In the genomic region with DNA sequence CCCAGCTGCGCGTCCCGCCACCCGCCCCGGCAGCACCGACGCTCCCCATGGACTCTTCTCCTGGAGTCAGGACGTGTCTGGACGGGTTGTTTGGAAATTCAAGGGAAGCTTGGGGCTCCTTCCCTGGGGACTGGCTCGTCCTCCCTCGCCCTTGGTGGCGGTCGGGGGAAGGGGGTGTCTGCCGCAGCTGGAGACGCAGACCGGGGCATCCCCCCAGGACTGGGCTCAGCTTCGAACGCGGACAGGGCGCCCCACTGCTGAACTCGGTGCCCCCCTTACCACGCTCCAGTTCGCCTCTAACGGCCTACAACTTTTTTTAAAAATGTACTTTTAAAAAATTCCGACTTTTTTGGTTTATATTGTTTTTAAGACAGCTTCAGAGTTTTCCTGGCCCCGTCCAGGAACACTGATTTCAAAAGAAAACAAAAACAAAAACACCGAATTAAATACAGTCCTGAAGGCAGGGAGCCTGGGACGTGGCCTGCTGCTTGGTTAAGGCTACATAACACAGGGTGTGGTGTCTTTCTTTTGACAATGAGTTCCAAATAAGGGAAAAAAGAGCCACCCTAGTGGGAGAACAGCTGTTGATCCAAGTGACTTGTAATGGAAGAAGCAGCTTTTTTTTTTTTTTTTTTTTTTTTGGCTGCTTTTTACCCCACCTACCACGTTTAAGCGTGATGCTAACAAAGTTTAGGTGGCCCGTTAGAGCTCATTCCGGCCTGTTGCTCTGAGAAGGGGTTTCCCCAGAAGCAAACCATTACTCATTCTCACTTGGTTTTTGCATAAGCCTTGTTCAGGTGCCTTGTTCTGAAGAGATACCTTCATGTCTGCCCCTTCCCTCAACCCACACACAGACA, we compare ENCODE assay signal across 7 cellular contexts. TPM values are rescaled to one million over a fixed set of nuclear protein-coding genes. Genes with fewer than 3 reads are reported as not detected.
DNase-seq lines count a peak whose midpoint lies in the region; ATAC-seq and TF ChIP-seq lines count a peak whose summit lies in the region.

No MANE protein-coding gene starts in this region.

- peak overlapping the region; percentile 82 to 89 for H3K4me3 ChIP-seq in stomach smooth muscle (ENCODE audit: low read length in 2 of 2)

- no peaks in the 10 kb centered on the region for H3K9me3 ChIP-seq in stomach smooth muscle (ENCODE audit: control insufficient read depth in 2 of 2, low read length in 2 of 2)

- no peaks in the 10 kb centered on the region for H3K27me3 ChIP-seq in stomach smooth muscle (ENCODE audit: control insufficient read depth in 1 of 2, insufficient read depth in 2 of 2, low read length in 2 of 2)

- H3K4me3 Mint-ChIP-seq in activated CD8-positive, alpha-beta T cell treated with anti-CD3 and anti-CD28 coated beads, Interleukin-2, amount 10 ng/mL, durations not matched to agents 7 days and 5 days = no peak overlapping the region
- H3K4me3 Mint-ChIP-seq in endothelial cell (ENCODE audit: unreplicated experiment) = peak overlapping the region; percentile 85

- no peaks in the 10 kb centered on the region for H3K27me3 Mint-ChIP-seq in activated CD8-positive, alpha-beta T cell treated with anti-CD3 and anti-CD28 coated beads, Interleukin-2, amount 10 ng/mL, durations not matched to agents 7 days and 5 days (ENCODE audit: low read depth)
- peaks cover 4% of the 10 kb centered on the region for H3K27me3 Mint-ChIP-seq in endothelial cell (ENCODE audit: unreplicated experiment)

- H3K4me1 Mint-ChIP-seq in activated CD8-positive, alpha-beta T cell treated with anti-CD3 and anti-CD28 coated beads, Interleukin-2, amount 10 ng/mL, durations not matched to agents 7 days and 5 days (ENCODE audit: low read depth) = peaks cover 22% of the 10 kb centered on the region
- H3K4me1 Mint-ChIP-seq in endothelial cell (ENCODE audit: unreplicated experiment) = peaks cover 8% of the 10 kb centered on the region

- H3K36me3 ChIP-seq in stomach smooth muscle (ENCODE audit: control insufficient read depth in 2 of 2, insufficient read depth in 2 of 2, low read length in 2 of 2) = no peaks in the 10 kb centered on the region

- no peak overlapping the region for H3K27ac Mint-ChIP-seq in activated CD8-positive, alpha-beta T cell treated with anti-CD3 and anti-CD28 coated beads, Interleukin-2, amount 10 ng/mL, durations not matched to agents 7 days and 5 days
- peak overlapping the region; percentile 49 for H3K27ac Mint-ChIP-seq in endothelial cell (ENCODE audit: unreplicated experiment)

- H3K4me1 ChIP-seq in stomach smooth muscle (ENCODE audit: control insufficient read depth, insufficient read depth, low read length) = peaks cover 7% of the 10 kb centered on the region

- POLR2A ChIA-PET in activated CD8-positive, alpha-beta T cell treated with anti-CD3 and anti-CD28 coated beads, Interleukin-2, amount 10 ng/mL, durations not matched to agents 7 days and 5 days (lab: Charles Lee) = interaction anchor here (0.6 to 3.9 kb wide), 30 partner anchors 8 to 477 kb away, joined by 3 to 64 read pairs (median 6); partner anchors contain the start of genes DR1, GFI1, MTF2 and RPL5

- ATAC-seq in GM18511 (IDR thresholded peaks at IDR 0.05; ENCODE audit: unreplicated experiment) (peak; percentile 68), HG02610 (IDR thresholded peaks at IDR 0.05; ENCODE audit: unreplicated experiment) (peak; percentile 76)
- peak; percentile 59 for ATAC-seq in activated CD8-positive, alpha-beta T cell treated with anti-CD3 and anti-CD28 coated beads, Interleukin-2, amount 10 ng/mL, durations not matched to agents 7 days and 5 days

- no peak for TF ChIP-seq CTCF in endothelial cell (IDR thresholded peaks at IDR 0.05; ENCODE audit: unreplicated experiment)

- peak; percentile 43 for DNase-seq in NCI-H1694 treated with DMSO at 0.1 percent for 48 hours (lab: John Stamatoyannopoulos, UW)
- DNase-seq in activated CD8-positive, alpha-beta T cell treated with anti-CD3 and anti-CD28 coated beads, Interleukin-2, amount 10 ng/mL, durations not matched to agents 7 days and 5 days = peak; percentile 84
- peak; percentile 8 for DNase-seq in endothelial cell (ENCODE audit: low spot score)
- DNase-seq in myocyte (ENCODE audit: low read depth) = peak; percentile 90

- CTCF ChIA-PET in activated CD8-positive, alpha-beta T cell treated with anti-CD3 and anti-CD28 coated beads, Interleukin-2, amount 10 ng/mL, durations not matched to agents 7 days and 5 days (lab: Charles Lee) = interaction anchor here (0.7 to 21.8 kb wide), 19 partner anchors 11 to 130 kb away, joined by 3 to 623 read pairs (median 8); partner anchors contain the start of gene RPL5

- peaks cover 10% of the 10 kb centered on the region for H3K36me3 Mint-ChIP-seq in activated CD8-positive, alpha-beta T cell treated with anti-CD3 and anti-CD28 coated beads, Interleukin-2, amount 10 ng/mL, durations not matched to agents 7 days and 5 days (ENCODE audit: low read depth)
- H3K36me3 Mint-ChIP-seq in endothelial cell (ENCODE audit: low read depth, unreplicated experiment) = peaks cover 3% of the 10 kb centered on the region

- H3K9ac ChIP-seq in stomach smooth muscle (ENCODE audit: low read length in 2 of 2) = peak overlapping the region; percentile 94 to 95

- H3K27ac ChIP-seq in stomach smooth muscle (ENCODE audit: low read length) = peak overlapping the region; percentile 95

- H3K9me3 Mint-ChIP-seq in activated CD8-positive, alpha-beta T cell treated with anti-CD3 and anti-CD28 coated beads, Interleukin-2, amount 10 ng/mL, durations not matched to agents 7 days and 5 days (ENCODE audit: insufficient read depth) = no peaks in the 10 kb centered on the region
- H3K9me3 Mint-ChIP-seq in endothelial cell (ENCODE audit: unreplicated experiment) = no peaks in the 10 kb centered on the region

RNA-seq across cellular contexts. Expression of gene DIPK1A, which starts 0.9 kb away (rescaled TPM):
- 10 to 100 TPM; 13.1 to 14.4 TPM for total RNA-seq in activated CD8-positive, alpha-beta T cell treated with anti-CD3 and anti-CD28 coated beads, Interleukin-2, amount 10 ng/mL, durations not matched to agents 7 days and 5 days
- total RNA-seq in endothelial cell (ENCODE audit: unreplicated experiment) (3.9 TPM), myocyte (28.4 and 28.5 TPM in 2 replicates)
- polyA plus RNA-seq in myocyte (2012) = 14.2 TPM

Comparison
In these comparisons a context has a peak if more than half of its experiments do, and no peak if none do; other contexts are left out.
1. Peak in every context shown above with its lines: DNase-seq, ATAC-seq, H3K4me3 ChIP-seq and H3K27ac ChIP-seq.
2. DNase-seq: peak in every context shown above with its lines; median percentile 90 in myocyte; 84 in activated CD8-positive, alpha-beta T cell treated with anti-CD3 and anti-CD28 coated beads, Interleukin-2, amount 10 ng/mL, durations not matched to agents 7 days and 5 days; 43 in NCI-H1694 treated with DMSO at 0.1 percent for 48 hours; 8 in endothelial cell.